In genomic region chr3:160459450-160459970, GRCh38 we compare ENCODE assay signal across 32 cellular contexts.
"Had no signal": no experiment of that assay in that cellular context is flagged by ENCODE, and none has a peak within 500 bp of the region (broad histone marks: within the 10 kb centered on the region; RNA-seq: fewer than 3 reads in every experiment).

No MANE protein-coding gene starts in this region.

- H3K4me1 Mint-ChIP-seq: activated CD4-positive, alpha-beta T cell treated with anti-CD3 and anti-CD28 coated beads for 36 hours; activated CD4-positive, alpha-beta T cell treated with anti-CD3 and anti-CD28 coated beads, Interleukin-2, amount 10 ng/mL, durations not matched to agents 24 days and 14 days; activated CD8-positive, alpha-beta memory T cell treated with anti-CD3 and anti-CD28 coated beads, Interleukin-2, amount 10 ng/mL, durations not matched to agents 7 days and 5 days; activated naive CD4-positive, alpha-beta T cell treated with anti-CD3 and anti-CD28 coated beads, Interleukin-2, amount 50 U/mL, for 24 hours; activated naive CD8-positive, alpha-beta T cell treated with anti-CD3 and anti-CD28 coated beads for 36 hours; activated naive CD8-positive, alpha-beta T cell treated with anti-CD3 and anti-CD28 coated beads, Interleukin-2, amount 50 U/mL, for 24 hours; T-helper 17 cell had no signal

- H3K36me3 Mint-ChIP-seq: activated CD4-positive, alpha-beta memory T cell treated with anti-CD3 and anti-CD28 coated beads for 36 hours; activated CD8-positive, alpha-beta memory T cell treated with anti-CD3 and anti-CD28 coated beads, Interleukin-2, amount 10 ng/mL, durations not matched to agents 7 days and 5 days; activated naive CD4-positive, alpha-beta T cell treated with anti-CD3 and anti-CD28 coated beads, Interleukin-2, amount 50 U/mL, for 24 hours; activated naive CD8-positive, alpha-beta T cell treated with anti-CD3 and anti-CD28 coated beads for 36 hours had no signal

- H3K4me3 Mint-ChIP-seq: activated CD4-positive, alpha-beta memory T cell treated with anti-CD3 and anti-CD28 coated beads for 36 hours; activated CD4-positive, alpha-beta T cell treated with anti-CD3 and anti-CD28 coated beads for 36 hours; activated CD4-positive, alpha-beta T cell treated with anti-CD3 and anti-CD28 coated beads, Interleukin-2, amount 10 ng/mL, durations not matched to agents 24 days and 14 days; activated CD8-positive, alpha-beta memory T cell treated with anti-CD3 and anti-CD28 coated beads, Interleukin-2, amount 10 ng/mL, durations not matched to agents 7 days and 5 days; activated CD8-positive, alpha-beta T cell treated with anti-CD3 and anti-CD28 coated beads, Interleukin-2, amount 10 ng/mL, durations not matched to agents 7 days and 5 days; activated naive CD4-positive, alpha-beta T cell treated with anti-CD3 and anti-CD28 coated beads, Interleukin-2, amount 50 U/mL, for 24 hours; activated naive CD8-positive, alpha-beta T cell treated with anti-CD3 and anti-CD28 coated beads for 36 hours; activated naive CD8-positive, alpha-beta T cell treated with anti-CD3 and anti-CD28 coated beads, Interleukin-2, amount 50 U/mL, for 24 hours; activated T-helper 1 cell treated with anti-CD3 and anti-CD28 coated beads, Interleukin-12 subunit alpha, Interleukin-12 subunit beta, Interleukin-2, Interleukin-4 antibody, amounts not matched to agents 30 ng/mL and 10 ng/mL and 1 ng/mL, durations not matched to agents 14 hours and 24 hours and 36 hours; effector memory CD8-positive, alpha-beta T cell; T-helper 17 cell had no signal

- ATAC-seq: activated CD4-positive, alpha-beta T cell treated with anti-CD3 and anti-CD28 coated beads for 36 hours; activated CD8-positive, alpha-beta memory T cell treated with anti-CD3 and anti-CD28 coated beads, Interleukin-2, amount 10 ng/mL, durations not matched to agents 7 days and 5 days; activated CD8-positive, alpha-beta T cell treated with anti-CD3 and anti-CD28 coated beads, Interleukin-2, amount 10 ng/mL, durations not matched to agents 7 days and 5 days; activated naive CD8-positive, alpha-beta T cell treated with anti-CD3 and anti-CD28 coated beads, Interleukin-2, amount 50 U/mL, for 24 hours; body of pancreas; effector memory CD8-positive, alpha-beta T cell; gastrocnemius medialis; T-helper 17 cell had no signal

- H3K27ac Mint-ChIP-seq: activated CD4-positive, alpha-beta memory T cell treated with anti-CD3 and anti-CD28 coated beads for 36 hours; activated CD4-positive, alpha-beta T cell treated with anti-CD3 and anti-CD28 coated beads for 36 hours; activated CD4-positive, alpha-beta T cell treated with anti-CD3 and anti-CD28 coated beads, Interleukin-2, amount 10 ng/mL, durations not matched to agents 24 days and 14 days; activated CD8-positive, alpha-beta memory T cell treated with anti-CD3 and anti-CD28 coated beads, Interleukin-2, amount 10 ng/mL, durations not matched to agents 7 days and 5 days; activated CD8-positive, alpha-beta T cell treated with anti-CD3 and anti-CD28 coated beads, Interleukin-2, amount 10 ng/mL, durations not matched to agents 7 days and 5 days; activated naive CD4-positive, alpha-beta T cell treated with anti-CD3 and anti-CD28 coated beads, Interleukin-2, amount 50 U/mL, for 24 hours; activated naive CD8-positive, alpha-beta T cell treated with anti-CD3 and anti-CD28 coated beads for 36 hours; activated naive CD8-positive, alpha-beta T cell treated with anti-CD3 and anti-CD28 coated beads, Interleukin-2, amount 50 U/mL, for 24 hours; activated T-helper 1 cell treated with anti-CD3 and anti-CD28 coated beads, Interleukin-12 subunit alpha, Interleukin-12 subunit beta, Interleukin-2, Interleukin-4 antibody, amounts not matched to agents 30 ng/mL and 10 ng/mL and 1 ng/mL, durations not matched to agents 14 hours and 24 hours and 36 hours; effector memory CD8-positive, alpha-beta T cell; T-helper 17 cell had no signal

- H3K9me3 ChIP-seq: adrenal gland, body of pancreas, colonic mucosa, esophagus muscularis mucosa, gastrocnemius medialis, heart left ventricle had no signal

- DNase-seq: activated CD4-positive, alpha-beta memory T cell treated with anti-CD3 and anti-CD28 coated beads for 36 hours; activated CD4-positive, alpha-beta T cell treated with anti-CD3 and anti-CD28 coated beads for 36 hours; activated CD4-positive, alpha-beta T cell treated with anti-CD3 and anti-CD28 coated beads, Interleukin-2, amount 10 ng/mL, durations not matched to agents 24 days and 14 days; activated CD4-positive, CD25-positive, alpha-beta regulatory T cell; activated CD4-positive, CD25-positive, alpha-beta regulatory T cell treated with anti-CD3 and anti-CD28 coated beads, Interleukin-2, amount 50 U/mL, for 72 hours; activated CD8-positive, alpha-beta memory T cell treated with anti-CD3 and anti-CD28 coated beads, Interleukin-2, amount 10 ng/mL, durations not matched to agents 7 days and 5 days; activated CD8-positive, alpha-beta memory T cell treated with anti-CD3 and anti-CD28 coated beads, Interleukin-2, amount 50 U/mL, for 4 hours; activated CD8-positive, alpha-beta T cell treated with anti-CD3 and anti-CD28 coated beads, Interleukin-2, amount 10 ng/mL, durations not matched to agents 7 days and 5 days; activated gamma-delta T cell; activated naive CD4-positive, alpha-beta T cell; activated naive CD8-positive, alpha-beta T cell treated with anti-CD3 and anti-CD28 coated beads for 36 hours; activated naive CD8-positive, alpha-beta T cell treated with anti-CD3 and anti-CD28 coated beads, Interleukin-2, amount 50 U/mL, for 24 hours; activated T-cell treated with anti-CD3 and anti-CD28 coated beads, Interleukin-2, amount 50 U/mL, for 1 hour; activated T-cell treated with anti-CD3 and anti-CD28 coated beads, Interleukin-2, amount 50 U/mL, for 48 hours; adrenal gland; amygdala; aorta; body of pancreas; central memory CD4-positive, alpha-beta T cell; cerebellar nuclear complex; colonic mucosa; effector CD4-positive, alpha-beta T cell; effector memory CD8-positive, alpha-beta T cell; foreskin keratinocyte; gastrocnemius medialis; glutamatergic neuron; heart left ventricle; T-helper 1 cell; T-helper 17 cell had no signal

- H3K27me3 Mint-ChIP-seq: activated naive CD8-positive, alpha-beta T cell treated with anti-CD3 and anti-CD28 coated beads for 36 hours; activated naive CD8-positive, alpha-beta T cell treated with anti-CD3 and anti-CD28 coated beads, Interleukin-2, amount 50 U/mL, for 24 hours had no signal

- H3K4me1 ChIP-seq: adrenal gland, body of pancreas, colonic mucosa, esophagus muscularis mucosa, foreskin keratinocyte, gastrocnemius medialis, heart left ventricle had no signal

- H3K36me3 ChIP-seq: adrenal gland, colonic mucosa, esophagus muscularis mucosa, gastrocnemius medialis, heart left ventricle had no signal

- H3K27me3 ChIP-seq: body of pancreas, colonic mucosa, esophagus muscularis mucosa, gastrocnemius medialis, heart left ventricle had no signal

- H3K4me3 ChIP-seq: adrenal gland, body of pancreas, colonic mucosa, esophagus muscularis mucosa, gastrocnemius medialis, heart left ventricle had no signal

- H3K27ac ChIP-seq: adrenal gland, body of pancreas, colonic mucosa, esophagus muscularis mucosa, foreskin keratinocyte, gastrocnemius medialis, heart left ventricle had no signal

- H3K9me3 Mint-ChIP-seq: activated CD4-positive, alpha-beta memory T cell treated with anti-CD3 and anti-CD28 coated beads for 36 hours; activated CD4-positive, alpha-beta T cell treated with anti-CD3 and anti-CD28 coated beads, Interleukin-2, amount 10 ng/mL, durations not matched to agents 24 days and 14 days; activated naive CD4-positive, alpha-beta T cell treated with anti-CD3 and anti-CD28 coated beads, Interleukin-2, amount 50 U/mL, for 24 hours; activated naive CD8-positive, alpha-beta T cell treated with anti-CD3 and anti-CD28 coated beads for 36 hours; activated naive CD8-positive, alpha-beta T cell treated with anti-CD3 and anti-CD28 coated beads, Interleukin-2, amount 50 U/mL, for 24 hours; activated T-helper 1 cell treated with anti-CD3 and anti-CD28 coated beads, Interleukin-12 subunit alpha, Interleukin-12 subunit beta, Interleukin-2, Interleukin-4 antibody, amounts not matched to agents 30 ng/mL and 10 ng/mL and 1 ng/mL, durations not matched to agents 14 hours and 24 hours and 36 hours; effector memory CD8-positive, alpha-beta T cell had no signal
